24 cellular contexts compared by ENCODE assay signal in the genomic region with DNA sequence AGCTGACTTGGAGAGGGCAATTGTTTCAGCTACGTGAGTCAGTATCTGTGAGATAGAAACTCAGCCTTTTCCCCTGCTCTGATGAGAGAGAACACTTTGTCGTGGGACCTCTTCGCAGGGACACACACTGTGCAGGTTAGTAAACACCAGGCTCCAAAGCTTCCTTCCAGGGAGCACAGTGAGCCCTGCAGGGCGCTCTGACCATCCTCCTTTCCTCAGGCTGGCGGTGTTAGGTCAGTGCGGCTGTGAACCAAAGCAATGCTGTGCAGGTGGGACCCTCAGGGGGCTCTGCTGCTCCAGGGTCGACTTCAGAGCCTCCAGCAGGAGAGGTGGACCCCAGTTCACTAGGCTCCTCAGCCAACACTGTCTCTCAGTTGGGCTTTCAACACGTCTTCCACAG.
"Had no signal": no experiment of that assay in that cellular context is flagged by ENCODE, and none has a peak within 500 bp of the region (broad histone marks: within the 10 kb centered on the region; RNA-seq: fewer than 3 reads in every experiment).

No MANE protein-coding gene starts in this region.

- H3K27ac ChIP-seq: dorsolateral prefrontal cortex, left ventricle myocardium inferior, ovary, psoas muscle, right lobe of liver, testis, tibial nerve had no signal

- H3K9me3 ChIP-seq: left ventricle myocardium inferior, ovary, psoas muscle, right lobe of liver, testis, tibial nerve had no signal

- FAIRE-seq: endometrium, frontal cortex, kidney had no signal

- DNase-seq: cortex of kidney; dorsolateral prefrontal cortex; effector CD8-positive, alpha-beta T cell; immature natural killer cell; kidney; left cardiac atrium; left ventricle myocardium inferior; mesenchymal stem cell; naive B cell; ovary; psoas muscle; retina; right lobe of liver; stimulated activated CD4-positive, alpha-beta T cell treated with anti-CD3 and anti-CD28 coated beads, Interleukin-4, amount 100 ng/mL, for 1 hour; stimulated activated naive CD8-positive, alpha-beta T cell treated with anti-CD3 and anti-CD28 coated beads, Interleukin-15, amount 100 ng/mL, for 72 hours; testis had no signal

- H3K36me3 ChIP-seq: left ventricle myocardium inferior, ovary, right lobe of liver, tibial nerve had no signal

- H3K4me3 ChIP-seq: dorsolateral prefrontal cortex, left ventricle myocardium inferior, lung, ovary, psoas muscle, right lobe of liver, testis, tibial nerve had no signal

- H3K27ac Mint-ChIP-seq: immature natural killer cell; naive B cell; nephron; stimulated activated memory B cell treated with anti-CD40 and anti-IgM and Interleukin-4, amounts not matched to agents 10 μg/mL and 1 μg/mL and 100 μg/mL, for 72 hours; stimulated activated naive CD8-positive, alpha-beta T cell treated with anti-CD3 and anti-CD28 coated beads, Interleukin-15, amount 100 ng/mL, for 72 hours had no signal

- H3K27me3 Mint-ChIP-seq: central memory CD8-positive, alpha-beta T cell; naive B cell; stimulated activated memory B cell treated with anti-CD40 and anti-IgM and Interleukin-4, amounts not matched to agents 10 μg/mL and 1 μg/mL and 100 μg/mL, for 72 hours; stimulated activated naive CD8-positive, alpha-beta T cell treated with anti-CD3 and anti-CD28 coated beads, Interleukin-15, amount 100 ng/mL, for 72 hours had no signal

- H3K4me3 Mint-ChIP-seq: central memory CD8-positive, alpha-beta T cell; immature natural killer cell; naive B cell; nephron; stimulated activated memory B cell treated with anti-CD40 and anti-IgM and Interleukin-4, amounts not matched to agents 10 μg/mL and 1 μg/mL and 100 μg/mL, for 72 hours; stimulated activated naive CD8-positive, alpha-beta T cell treated with anti-CD3 and anti-CD28 coated beads, Interleukin-15, amount 100 ng/mL, for 72 hours had no signal

- H3K4me1 Mint-ChIP-seq: central memory CD8-positive, alpha-beta T cell; immature natural killer cell; stimulated activated memory B cell treated with anti-CD40 and anti-IgM and Interleukin-4, amounts not matched to agents 10 μg/mL and 1 μg/mL and 100 μg/mL, for 72 hours; stimulated activated naive CD8-positive, alpha-beta T cell treated with anti-CD3 and anti-CD28 coated beads, Interleukin-15, amount 100 ng/mL, for 72 hours had no signal

- H3K9me3 Mint-ChIP-seq: central memory CD8-positive, alpha-beta T cell; immature natural killer cell; naive B cell; nephron; stimulated activated memory B cell treated with anti-CD40 and anti-IgM and Interleukin-4, amounts not matched to agents 10 μg/mL and 1 μg/mL and 100 μg/mL, for 72 hours; stimulated activated naive CD8-positive, alpha-beta T cell treated with anti-CD3 and anti-CD28 coated beads, Interleukin-15, amount 100 ng/mL, for 72 hours had no signal

- H3K27me3 ChIP-seq: dorsolateral prefrontal cortex, ovary, right lobe of liver, testis, tibial nerve had no signal

- ATAC-seq: esophagus mucosa; left cardiac atrium; psoas muscle; stimulated activated memory B cell treated with anti-CD40 and anti-IgM and Interleukin-4, amounts not matched to agents 10 μg/mL and 1 μg/mL and 100 μg/mL, for 72 hours; stimulated activated naive CD8-positive, alpha-beta T cell treated with anti-CD3 and anti-CD28 coated beads, Interleukin-15, amount 100 ng/mL, for 72 hours had no signal

- H3K4me1 ChIP-seq: right lobe of liver had no signal
